8 cellular contexts compared by ENCODE assay signal in genomic region chr7:126803060-126803665, GRCh38.
DNase-seq lines count a peak whose midpoint lies in the region; ATAC-seq and TF ChIP-seq lines count a peak whose summit lies in the region.

No MANE protein-coding gene starts in this region.

- H3K27me3 ChIP-seq in SU-DHL-6 (ENCODE audit: low read length): no peaks in the 10 kb centered on the region
- H3K27me3 ChIP-seq in naive thymus-derived CD4-positive, alpha-beta T cell (ENCODE audit: control insufficient read depth in 2 of 2, insufficient read depth in 2 of 2, low read length in 2 of 2): no peaks in the 10 kb centered on the region

- H3K9me3 Mint-ChIP-seq in naive thymus-derived CD4-positive, alpha-beta T cell: peaks cover 0 to 8% (median 0%) of the 10 kb centered on the region in 11 donors

- H3K4me3 ChIP-seq in SU-DHL-6 (ENCODE audit: insufficient read depth, low read length, poor library complexity, severe bottlenecking): no peak overlapping the region
- no peak overlapping the region for H3K4me3 ChIP-seq in epithelial cell of esophagus (ENCODE audit: low read length)
- H3K4me3 ChIP-seq in naive thymus-derived CD4-positive, alpha-beta T cell (ENCODE audit: low read length): no peak overlapping the region

- H2AFZ ChIP-seq in SU-DHL-6 (ENCODE audit: low read depth, low read length, severe bottlenecking): peak overlapping the region; percentile 58

- no peak overlapping the region for H3K9ac ChIP-seq in SU-DHL-6 (ENCODE audit: low read length)

- CTCF ChIA-PET in naive thymus-derived CD4-positive, alpha-beta T cell (lab: Charles Lee): interaction anchor here (0.9 to 1.0 kb wide), 2 partner anchors 711 to 714 kb away, joined by 3 to 4 read pairs; no protein-coding TSS in a partner anchor

- no peaks in the 10 kb centered on the region for H3K36me3 Mint-ChIP-seq in naive thymus-derived CD4-positive, alpha-beta T cell

- H3K4me1 Mint-ChIP-seq in naive thymus-derived CD4-positive, alpha-beta T cell: no peaks in the 10 kb centered on the region

- no peak overlapping the region for H3K27ac Mint-ChIP-seq in naive thymus-derived CD4-positive, alpha-beta T cell

- DNase-seq in CMK (ENCODE audit: low read depth): peak; percentile 12
- peak; percentile 32 for DNase-seq in NCI-H128 (lab: John Stamatoyannopoulos, UW; ENCODE audit: unreplicated experiment)
- peak; percentile 81 for DNase-seq in epithelial cell of esophagus (ENCODE audit: low read depth)
- DNase-seq in naive thymus-derived CD4-positive, alpha-beta T cell: peak in 5 of 9 donors; percentile 8 to 47 (median 21)
- no peak for DNase-seq in ecto neural progenitor cell (ENCODE audit: low spot score)

- no peaks in the 10 kb centered on the region for H3K9me3 ChIP-seq in SU-DHL-6 (ENCODE audit: insufficient read depth, low read length)
- peaks cover 0 to 8% (median 0%) of the 10 kb centered on the region in 3 experiments for H3K9me3 ChIP-seq in naive thymus-derived CD4-positive, alpha-beta T cell (ENCODE audit: control insufficient read depth in 2 of 3, low read length in 3 of 3)

- peaks cover 0 to 15% (median 7%) of the 10 kb centered on the region in 5 donors for H3K27me3 Mint-ChIP-seq in naive thymus-derived CD4-positive, alpha-beta T cell

- H3K4me1 ChIP-seq in naive thymus-derived CD4-positive, alpha-beta T cell (ENCODE audit: control insufficient read depth in 2 of 2, insufficient read depth in 2 of 2, low read length in 2 of 2): no peaks in the 10 kb centered on the region

- no peaks in the 10 kb centered on the region for H3K36me3 ChIP-seq in SU-DHL-6 (ENCODE audit: low read length)
- H3K36me3 ChIP-seq in naive thymus-derived CD4-positive, alpha-beta T cell (ENCODE audit: control insufficient read depth in 2 of 3, insufficient read depth in 3 of 3, low read length in 3 of 3): no peaks in the 10 kb centered on the region

- H3F3A ChIP-seq in SU-DHL-6 (ENCODE audit: insufficient read depth): no peaks in the 10 kb centered on the region

- no peaks in the 10 kb centered on the region for H4K20me1 ChIP-seq in SU-DHL-6 (ENCODE audit: low read depth, low read length)

- intact Hi-C loops in naive thymus-derived CD4-positive, alpha-beta T cell (cut with micrococcal nuclease): loop anchor here (1.0 to 10.0 kb wide), 5 partner anchors 99 to 1584 kb away; no protein-coding TSS in a partner anchor

- no peak overlapping the region for H3K4me3 Mint-ChIP-seq in naive thymus-derived CD4-positive, alpha-beta T cell

- no peak overlapping the region for H3K4me2 ChIP-seq in SU-DHL-6 (ENCODE audit: low read depth, low read length, poor library complexity, severe bottlenecking)

- no peaks in the 10 kb centered on the region for H3K79me2 ChIP-seq in SU-DHL-6 (ENCODE audit: insufficient read depth, low read length)

- H3K27ac ChIP-seq in SU-DHL-6 (ENCODE audit: low read depth, low read length): no peak overlapping the region
- H3K27ac ChIP-seq in naive thymus-derived CD4-positive, alpha-beta T cell (ENCODE audit: low read depth, low read length): no peak overlapping the region

- POLR2A ChIA-PET in naive thymus-derived CD4-positive, alpha-beta T cell (lab: Charles Lee): no interaction called here

- ATAC-seq in GM18858 (IDR thresholded peaks at IDR 0.05; ENCODE audit: unreplicated experiment) (peak; percentile 94), HG02938 (IDR thresholded peaks at IDR 0.05; ENCODE audit: unreplicated experiment) (peak; percentile 63)
- ATAC-seq in naive thymus-derived CD4-positive, alpha-beta T cell: no peak

- no peaks in the 10 kb centered on the region for H3K9me2 ChIP-seq in SU-DHL-6 (replicated peaks; ENCODE audit: insufficient read depth, low read length)

- TF ChIP-seq CTCF in SU-DHL-6 (IDR thresholded peaks at IDR 0.05; ENCODE audit: insufficient read depth, low read length, poor library complexity, severe bottlenecking) (peak; percentile 60), epithelial cell of esophagus (IDR thresholded peaks at IDR 0.05; ENCODE audit: insufficient read depth, low read depth, low read length, missing control alignments) (peak; percentile 80)
